In genomic region chr16:3857189-3858013, GRCh38 we compare ENCODE assay signal across 8 cellular contexts. TPM values are rescaled to one million over a fixed set of nuclear protein-coding genes. Genes with fewer than 3 reads are reported as not detected.
DNase-seq lines count a peak whose midpoint lies in the region; ATAC-seq, FAIRE-seq and TF ChIP-seq lines count a peak whose summit lies in the region.

No MANE protein-coding gene starts in this region.

- peaks cover 10 to 18% of the 10 kb centered on the region in 2 experiments; a peak in 4 of 5 replicates for H3K4me1 ChIP-seq in K562 (replicated peaks in 1 of 2; ENCODE audit: control insufficient read depth in 2 of 2, insufficient read depth in 2 of 2, low read length in 2 of 2)

- no peak for TF ChIP-seq RAD21 in K562 (CRISPR knock-in tag; conservative IDR thresholded peaks at IDR 0.05 in 1 of 2, IDR thresholded peaks at IDR 0.05 in 1 of 2)

- no peaks in the 10 kb centered on the region for H3K9me1 ChIP-seq in K562 (ENCODE audit: control insufficient read depth, insufficient read depth, low read length)

- H3K4me2 ChIP-seq in K562 (ENCODE audit: insufficient read depth, low read length): no peak overlapping the region

- CTCF ChIA-PET in K562 (lab: Yijun Ruan, JAX; ENCODE audit: low intra/inter-chr PET ratio): no interaction called here

- TF ChIP-seq EP300 in K562 (IDR thresholded peaks at IDR 0.05; ENCODE audit: low read length): no peak

- peaks cover 91% of the 10 kb centered on the region for H3K79me2 ChIP-seq in K562 (ENCODE audit: control insufficient read depth, insufficient read depth, low read length)

- WGBS in K562 (ENCODE audit: insufficient coverage, low coverage, missing lambda C conversion rate): 68% methylated on average over 12 of the region's 12 CpGs

- H3K4me3 ChIP-seq in K562: no peak overlapping the region

- intact Hi-C loops in K562 (cut with micrococcal nuclease): no loop called here

- DNase-seq in CD1c-positive myeloid dendritic cell (ENCODE audit: extremely low spot score) (peak; percentile 86), K562 (ENCODE audit: extremely low read depth in 1 of 4, low spot score in 3 of 4) (no peak), midbrain (lab: John Stamatoyannopoulos, UW) (peak; percentile 15), NCI-H524 treated with DMSO at 0.1 percent for 48 hours (lab: John Stamatoyannopoulos, UW) (no peak)

- BruUV-seq in K562 (replicated peaks; lab: Mats Ljungman, UMichigan): no TSS peak

- TF ChIP-seq POLR2A in K562 (conservative IDR thresholded peaks at IDR 0.05): no peak

- H3K27me3 ChIP-seq in K562 (ENCODE audit: control insufficient read depth in 2 of 2, insufficient read depth in 2 of 2, low read length in 2 of 2): no peaks in the 10 kb centered on the region

- no peak overlapping the region for H2AFZ ChIP-seq in K562 (ENCODE audit: low read depth, low read length)

- no peaks in the 10 kb centered on the region for H3K36me3 ChIP-seq in K562 (ENCODE audit: control insufficient read depth, insufficient read depth, low read length)

- H3K9me3 ChIP-seq in K562 (replicated peaks; ENCODE audit: control insufficient read depth, insufficient read depth, low read depth, low read length): no peaks in the 10 kb centered on the region

- ATAC-seq in HG03066 (IDR thresholded peaks at IDR 0.05; ENCODE audit: low read depth, unreplicated experiment) (peak; percentile 46), K562 (no peak), HG02623 (IDR thresholded peaks at IDR 0.05; ENCODE audit: unreplicated experiment) (no peak), SK-N-SH treated with all-trans-retinoic acid at 6 μM for 48 hours (no peak; the same call in 2 of the 3 replicates), HG03095 (IDR thresholded peaks at IDR 0.05; ENCODE audit: unreplicated experiment) (no peak)

- no peak overlapping the region for H3K27ac ChIP-seq in K562 (ENCODE audit: extremely low read depth, low read depth, low read length)

- TF ChIP-seq CTCF in K562 (IDR thresholded peaks at IDR 0.05 in 2 of 3, conservative IDR thresholded peaks at IDR 0.05 in 1 of 3; ENCODE audit: insufficient read depth in 2 of 3, low read depth in 1 of 3, low read length in 3 of 3): no peak

- POLR2A ChIA-PET in K562 (lab: Yijun Ruan, JAX): interaction anchor here (1.0 to 1.6 kb wide), 3 partner anchors 9 to 11 kb away, joined by 4 to 5 read pairs (median 4); no protein-coding TSS in a partner anchor

- in situ Hi-C loops in K562 (cut with MboI): no loop called here

- H4K20me1 ChIP-seq in K562 (replicated peaks; ENCODE audit: control insufficient read depth, insufficient read depth, low read length): peaks cover 13% of the 10 kb centered on the region; the same call in 1 of the 2 replicates

- H3K9ac ChIP-seq in K562 (ENCODE audit: insufficient read depth in 1 of 2, low read depth in 2 of 2, low read length in 2 of 2): no peak overlapping the region

- FAIRE-seq in K562 (lab: Jason Lieb, UNC): no peak

TF ChIP-seq in K562, 482 proteins besides CTCF, POLR2A, EP300 and RAD21 (continues in another document):
- TF ChIP-seq FOS (IDR thresholded peaks at IDR 0.05; ENCODE audit: extremely low read depth, insufficient read length): no peak
- TF ChIP-seq GATAD2A (IDR thresholded peaks at IDR 0.05): no peak
- TF ChIP-seq CEBPB (tag; IDR thresholded peaks at IDR 0.05): peak; percentile 87
- no peak for TF ChIP-seq CEBPG (CRISPR knock-in tag; IDR thresholded peaks at IDR 0.05)
- TF ChIP-seq CEBPG (tag; conservative IDR thresholded peaks at IDR 0.05 in 1 of 2, IDR thresholded peaks at IDR 0.05 in 1 of 2): 0 out of 4 replicates have a peak, but pooled peaks of 1 of the 2 experiments have one; percentile 24
- TF ChIP-seq MLLT1 (IDR thresholded peaks at IDR 0.05): no peak

TF ChIP-seq in SK-N-SH treated with all-trans-retinoic acid at 6 μM for 48 hours, 23 proteins besides CTCF, POLR2A, EP300 and RAD21 (continues in another document):
- no peak for TF ChIP-seq TSHZ2 (CRISPR knock-in tag; IDR thresholded peaks at IDR 0.05)
- no peak for TF ChIP-seq ZC3H10 (CRISPR knock-in tag; IDR thresholded peaks at IDR 0.05)
- no peak for TF ChIP-seq CSDC2 (CRISPR knock-in tag; IDR thresholded peaks at IDR 0.05)
- TF ChIP-seq ZNF8 (CRISPR knock-in tag; IDR thresholded peaks at IDR 0.05): no peak
- TF ChIP-seq ESRRG (CRISPR knock-in tag; IDR thresholded peaks at IDR 0.05): no peak
- no peak for TF ChIP-seq SNAI2 (CRISPR knock-in tag; IDR thresholded peaks at IDR 0.05)
- TF ChIP-seq PPARA (CRISPR knock-in tag; IDR thresholded peaks at IDR 0.05; ENCODE audit: borderline replicate concordance): no peak
- TF ChIP-seq BACH2 (CRISPR knock-in tag; IDR thresholded peaks at IDR 0.05; ENCODE audit: borderline replicate concordance): no peak
- TF ChIP-seq POU6F1 (CRISPR knock-in tag; IDR thresholded peaks at IDR 0.05; ENCODE audit: borderline replicate concordance, low read depth): no peak
- no peak for TF ChIP-seq OSR1 (CRISPR knock-in tag; IDR thresholded peaks at IDR 0.05)
- no peak for TF ChIP-seq RARB (CRISPR knock-in tag; IDR thresholded peaks at IDR 0.05)
- TF ChIP-seq GLIS3 (CRISPR knock-in tag; IDR thresholded peaks at IDR 0.05): no peak
- TF ChIP-seq CREB5 (CRISPR knock-in tag; IDR thresholded peaks at IDR 0.05; ENCODE audit: low read depth): no peak
- TF ChIP-seq ZFP30 (CRISPR knock-in tag; IDR thresholded peaks at IDR 0.05): no peak
- no peak for TF ChIP-seq TCF4 (CRISPR knock-in tag; IDR thresholded peaks at IDR 0.05; ENCODE audit: borderline replicate concordance)

RNA-seq across cellular contexts. Expression of gene CREBBP, which starts 23.1 kb away (rescaled TPM):
- 118 and 129 TPM in 2 replicates for total RNA-seq in K562 (2011; cell fraction: chromatin; rRNA removed; ENCODE audit: low replicate concordance)
- total RNA-seq in K562 (2011; cell fraction: nucleolus; rRNA removed): 52.7 and 61.3 TPM in 2 replicates
- total RNA-seq in K562 (2011; cell fraction: nucleoplasm; rRNA removed): 58.0 and 84.6 TPM in 2 replicates
- total RNA-seq in K562 (2014; rRNA removed) (9.4 and 9.7 TPM in 2 replicates), K562 (2014; rRNA removed; fragmentation: Illumina TruSeq; extraction: Trizol) (5.6 and 8.9 TPM in 2 replicates), K562 (2015; rRNA removed; fragmentation: Illumina TruSeq; extraction: Trizol) (5.4 and 6.3 TPM in 2 replicates), K562 (2021) (22.3 and 24.8 TPM in 2 replicates)
- polyA plus RNA-seq in K562 (2011; rRNA removed) (2.6 and 4.1 TPM in 2 replicates), K562 (2014; fragmentation: Illumina TruSeq; extraction: Trizol) (13.2 and 13.8 TPM in 2 replicates), K562 (2014; fragmentation: Nextera tagmentation; extraction: Ambion mirVana) (1 to 10 TPM in 1 of 2 experiments, under 1 TPM in 1; 0.70 to 2.5 TPM), K562 (2014; rRNA removed) (6.8 and 7.4 TPM in 2 replicates)
- 2.6 and 2.8 TPM in 2 replicates for polyA plus RNA-seq in K562 (2011; cell fraction: cytosol; rRNA removed)
- 12.7 and 15.9 TPM in 2 replicates for polyA plus RNA-seq in K562 (2011; cell fraction: nucleus; rRNA removed)
- 8.9 and 10.8 TPM in 2 replicates for polyA plus RNA-seq in K562 (2012)
- 9.9 and 15.2 TPM in 2 replicates for polyA minus RNA-seq in K562 (2011; rRNA and poly(A)+ RNA removed)
- 20.4 and 22.6 TPM in 2 replicates for polyA minus RNA-seq in K562 (2011; cell fraction: cytosol; rRNA and poly(A)+ RNA removed)
- 16.2 and 23.5 TPM in 2 replicates for polyA minus RNA-seq in K562 (2011; cell fraction: nucleus; rRNA and poly(A)+ RNA removed)

Comparison
In these comparisons a context has a peak if more than half of its experiments do, and no peak if none do; other contexts are left out.
1. DNase-seq: peak in CD1c-positive myeloid dendritic cell (single experiment) and midbrain (single experiment); none in K562 (0 of 4) and NCI-H524 treated with DMSO at 0.1 percent for 48 hours (single experiment).